Comparison of ENCODE assay signal across 8 cellular contexts in genomic region chr5:21817668-21818419, GRCh38.
DNase-seq lines count a peak whose midpoint lies in the region; ATAC-seq and TF ChIP-seq lines count a peak whose summit lies in the region.

No MANE protein-coding gene starts in this region.

- H3K27me3 ChIP-seq in DOHH2 (ENCODE audit: control insufficient read depth, low read length) (no peaks in the 10 kb centered on the region), Karpas-422 (ENCODE audit: low read length) (no peaks in the 10 kb centered on the region)
- no peaks in the 10 kb centered on the region for H3K27me3 ChIP-seq in CD4-positive, alpha-beta memory T cell (ENCODE audit: insufficient read depth, low read length)

- H3K27ac Mint-ChIP-seq in activated CD8-positive, alpha-beta T cell treated with anti-CD3 and anti-CD28 coated beads for 36 hours, result no peak overlapping the region
- H3K27ac Mint-ChIP-seq in CD4-positive, alpha-beta memory T cell, result no peak overlapping the region
- no peak overlapping the region for H3K27ac Mint-ChIP-seq in activated naive CD4-positive, alpha-beta T cell treated with anti-CD3 and anti-CD28 coated beads, Interleukin-2, amount 10 ng/mL, durations not matched to agents 7 days and 5 days

- CTCF ChIA-PET in activated CD8-positive, alpha-beta T cell treated with anti-CD3 and anti-CD28 coated beads for 36 hours (lab: Charles Lee), result no interaction called here
- CTCF ChIA-PET in CD4-positive, alpha-beta memory T cell (lab: Charles Lee; ENCODE audit: partially characterized antibody), result no interaction called here
- CTCF ChIA-PET in activated naive CD4-positive, alpha-beta T cell treated with anti-CD3 and anti-CD28 coated beads, Interleukin-2, amount 10 ng/mL, durations not matched to agents 7 days and 5 days (lab: Charles Lee), result no interaction called here

- H4K20me1 ChIP-seq in DOHH2 (ENCODE audit: control insufficient read depth, insufficient read depth, low read depth, low read length), result no peaks in the 10 kb centered on the region
- no peaks in the 10 kb centered on the region for H4K20me1 ChIP-seq in Karpas-422 (ENCODE audit: insufficient read depth, low read depth, low read length)

- H3K4me2 ChIP-seq in DOHH2 (ENCODE audit: low read length), result no peak overlapping the region
- H3K4me2 ChIP-seq in Karpas-422 (ENCODE audit: low read depth, low read length, poor library complexity, severe bottlenecking), result no peak overlapping the region

- no peaks in the 10 kb centered on the region for H3F3A ChIP-seq in DOHH2 (ENCODE audit: control insufficient read depth, insufficient read depth)

- no peak overlapping the region for H3K4me3 Mint-ChIP-seq in activated CD8-positive, alpha-beta T cell treated with anti-CD3 and anti-CD28 coated beads for 36 hours
- H3K4me3 Mint-ChIP-seq in CD4-positive, alpha-beta memory T cell, result no peak overlapping the region
- H3K4me3 Mint-ChIP-seq in activated naive CD4-positive, alpha-beta T cell treated with anti-CD3 and anti-CD28 coated beads, Interleukin-2, amount 10 ng/mL, durations not matched to agents 7 days and 5 days, result no peak overlapping the region

- H3K9ac ChIP-seq in Karpas-422 (ENCODE audit: low read length), result no peak overlapping the region

- POLR2A ChIA-PET in activated CD8-positive, alpha-beta T cell treated with anti-CD3 and anti-CD28 coated beads for 36 hours (lab: Charles Lee), result no interaction called here
- POLR2A ChIA-PET in CD4-positive, alpha-beta memory T cell (lab: Charles Lee; ENCODE audit: partially characterized antibody), result no interaction called here

- H3K36me3 ChIP-seq in DOHH2 (ENCODE audit: control insufficient read depth, low read length) (no peaks in the 10 kb centered on the region), Karpas-422 (ENCODE audit: insufficient read depth, low read length) (no peaks in the 10 kb centered on the region)
- H3K36me3 ChIP-seq in CD4-positive, alpha-beta memory T cell (ENCODE audit: insufficient read depth, low read length), result no peaks in the 10 kb centered on the region

- H2AFZ ChIP-seq in Karpas-422 (ENCODE audit: low read length), result no peak overlapping the region

- intact Hi-C loops in activated CD8-positive, alpha-beta T cell treated with anti-CD3 and anti-CD28 coated beads for 36 hours (cut with micrococcal nuclease), result no loop called here
- intact Hi-C loops in CD4-positive, alpha-beta memory T cell (cut with micrococcal nuclease), result no loop called here

- peak; percentile 36 for TF ChIP-seq CTCF in DOHH2 (IDR thresholded peaks at IDR 0.05; ENCODE audit: low read depth, low read length, poor library complexity, severe bottlenecking)
- TF ChIP-seq CTCF in activated CD8-positive, alpha-beta T cell treated with anti-CD3 and anti-CD28 coated beads for 36 hours (IDR thresholded peaks at IDR 0.05), result peak; percentile 16

- no peaks in the 10 kb centered on the region for H3K4me1 ChIP-seq in DOHH2 (ENCODE audit: control insufficient read depth, low read length)
- H3K4me1 ChIP-seq in Karpas-422 (ENCODE audit: low read length), result no peaks in the 10 kb centered on the region
- H3K4me1 ChIP-seq in CD4-positive, alpha-beta memory T cell (ENCODE audit: insufficient read depth, low read length), result no peaks in the 10 kb centered on the region

- peaks cover 2% of the 10 kb centered on the region for H3K4me1 Mint-ChIP-seq in activated CD8-positive, alpha-beta T cell treated with anti-CD3 and anti-CD28 coated beads for 36 hours (ENCODE audit: low read depth)
- no peaks in the 10 kb centered on the region for H3K4me1 Mint-ChIP-seq in CD4-positive, alpha-beta memory T cell
- H3K4me1 Mint-ChIP-seq in activated naive CD4-positive, alpha-beta T cell treated with anti-CD3 and anti-CD28 coated beads, Interleukin-2, amount 10 ng/mL, durations not matched to agents 7 days and 5 days, result no peaks in the 10 kb centered on the region

- peaks cover 4% of the 10 kb centered on the region for H3K9me3 Mint-ChIP-seq in activated CD8-positive, alpha-beta T cell treated with anti-CD3 and anti-CD28 coated beads for 36 hours
- H3K9me3 Mint-ChIP-seq in CD4-positive, alpha-beta memory T cell, result peaks cover 0 to 7% (median 1%) of the 10 kb centered on the region in 8 donors
- H3K9me3 Mint-ChIP-seq in activated naive CD4-positive, alpha-beta T cell treated with anti-CD3 and anti-CD28 coated beads, Interleukin-2, amount 10 ng/mL, durations not matched to agents 7 days and 5 days, result no peaks in the 10 kb centered on the region

- no peaks in the 10 kb centered on the region for H3K9me3 ChIP-seq in DOHH2 (ENCODE audit: control insufficient read depth, insufficient read depth, low read length)
- no peaks in the 10 kb centered on the region for H3K9me3 ChIP-seq in Karpas-422 (ENCODE audit: low read length)
- H3K9me3 ChIP-seq in CD4-positive, alpha-beta memory T cell (ENCODE audit: control insufficient read depth in 1 of 2, low read length in 2 of 2), result no peaks in the 10 kb centered on the region

- DNase-seq in Karpas-422 (peak; percentile 62), midbrain (lab: John Stamatoyannopoulos, UW) (peak; percentile 13), COR-L47 (lab: John Stamatoyannopoulos, UW) (no peak)
- DNase-seq in activated CD8-positive, alpha-beta T cell treated with anti-CD3 and anti-CD28 coated beads for 36 hours, result no peak
- no peak for DNase-seq in stimulated activated CD4-positive, alpha-beta T cell treated with anti-CD3 and anti-CD28 coated beads, Interleukin-2, amount 100 ng/mL, for 48 hours
- no peak for DNase-seq in CD4-positive, alpha-beta memory T cell
- DNase-seq in activated naive CD4-positive, alpha-beta T cell treated with anti-CD3 and anti-CD28 coated beads, Interleukin-2, amount 10 ng/mL, durations not matched to agents 7 days and 5 days, result no peak

- H3K4me3 ChIP-seq in DOHH2 (ENCODE audit: low read length), result no peak overlapping the region
- no peak overlapping the region for H3K4me3 ChIP-seq in Karpas-422 (ENCODE audit: low read length)
- no peak overlapping the region for H3K4me3 ChIP-seq in CD4-positive, alpha-beta memory T cell (ENCODE audit: low read length in 2 of 2)

- H3K9me2 ChIP-seq in DOHH2 (replicated peaks; ENCODE audit: control insufficient read depth, low read length) (no peaks in the 10 kb centered on the region), Karpas-422 (replicated peaks; ENCODE audit: insufficient read depth, low read length) (no peaks in the 10 kb centered on the region)

- H3K27me3 Mint-ChIP-seq in activated CD8-positive, alpha-beta T cell treated with anti-CD3 and anti-CD28 coated beads for 36 hours, result no peaks in the 10 kb centered on the region
- H3K27me3 Mint-ChIP-seq in CD4-positive, alpha-beta memory T cell, result no peaks in the 10 kb centered on the region
- no peaks in the 10 kb centered on the region for H3K27me3 Mint-ChIP-seq in activated naive CD4-positive, alpha-beta T cell treated with anti-CD3 and anti-CD28 coated beads, Interleukin-2, amount 10 ng/mL, durations not matched to agents 7 days and 5 days

- no peak for ATAC-seq in activated CD8-positive, alpha-beta T cell treated with anti-CD3 and anti-CD28 coated beads for 36 hours

- no peaks in the 10 kb centered on the region for H3K36me3 Mint-ChIP-seq in activated CD8-positive, alpha-beta T cell treated with anti-CD3 and anti-CD28 coated beads for 36 hours (ENCODE audit: low read depth)
- no peaks in the 10 kb centered on the region for H3K36me3 Mint-ChIP-seq in CD4-positive, alpha-beta memory T cell
- no peaks in the 10 kb centered on the region for H3K36me3 Mint-ChIP-seq in activated naive CD4-positive, alpha-beta T cell treated with anti-CD3 and anti-CD28 coated beads, Interleukin-2, amount 10 ng/mL, durations not matched to agents 7 days and 5 days

- H3K79me2 ChIP-seq in DOHH2 (ENCODE audit: control insufficient read depth, low read length), result no peaks in the 10 kb centered on the region
- no peaks in the 10 kb centered on the region for H3K79me2 ChIP-seq in Karpas-422 (ENCODE audit: low read length)

- no peak overlapping the region for H3K27ac ChIP-seq in DOHH2 (ENCODE audit: low read depth, low read length)
- no peak overlapping the region for H3K27ac ChIP-seq in Karpas-422 (ENCODE audit: low read length)
- H3K27ac ChIP-seq in CD4-positive, alpha-beta memory T cell (ENCODE audit: low read depth, low read length), result no peak overlapping the region

Comparison
In these comparisons a context has a peak if more than half of its experiments do, and no peak if none do; other contexts are left out.
1. DNase-seq: peak in Karpas-422 (single experiment) and midbrain (single experiment); none in activated CD8-positive, alpha-beta T cell treated with anti-CD3 and anti-CD28 coated beads for 36 hours (single experiment), stimulated activated CD4-positive, alpha-beta T cell treated with anti-CD3 and anti-CD28 coated beads, Interleukin-2, amount 100 ng/mL, for 48 hours (0 of 2), CD4-positive, alpha-beta memory T cell (0 of 5), activated naive CD4-positive, alpha-beta T cell treated with anti-CD3 and anti-CD28 coated beads, Interleukin-2, amount 10 ng/mL, durations not matched to agents 7 days and 5 days (single experiment) and COR-L47 (single experiment).